ENCODE assay signal across 7 cellular contexts in genomic region chr10:20858292-20859124, GRCh38. TPM values are rescaled to one million over a fixed set of nuclear protein-coding genes. Genes with fewer than 3 reads are reported as not detected.
A peak's percentile ranks its signal among the peaks of the same experiment; 100 is the strongest.
DNase-seq lines count a peak whose midpoint lies in the region; ATAC-seq and TF ChIP-seq lines count a peak whose summit lies in the region.

No MANE protein-coding gene starts in this region.

- POLR2A ChIA-PET in MCF 10A (lab: Yijun Ruan, JAX): no interaction called here

- ATAC-seq in HG02798 (IDR thresholded peaks at IDR 0.05; ENCODE audit: poor library complexity, unreplicated experiment): no peak

- DNase-seq in GM13977 (ENCODE audit: low spot score) (no peak), NAMALWA (ENCODE audit: low spot score) (peak; percentile 59), MCF 10A (ENCODE audit: unreplicated experiment) (peak; percentile 53), myocyte (ENCODE audit: low read depth) (peak; percentile 37), cortex of kidney (lab: John Stamatoyannopoulos, UW) (no peak)
- no peak for DNase-seq in stimulated activated CD4-positive, alpha-beta T cell treated with anti-CD3 and anti-CD28 coated beads, Interleukin-4, amount 100 ng/mL, for 4 hours

- CTCF ChIA-PET in MCF 10A (lab: Yijun Ruan, JAX): interaction anchor here (0.9 to 3.2 kb wide), 6 partner anchors 17 to 411 kb away, joined by 3 to 11 read pairs (median 7); no protein-coding TSS in a partner anchor

- peak; percentile 49 for TF ChIP-seq CTCF in GM13977 (IDR thresholded peaks at IDR 0.05; ENCODE audit: extremely low read depth, insufficient read depth, missing control alignments)
- TF ChIP-seq CTCF in MCF 10A (IDR thresholded peaks at IDR 0.05; ENCODE audit: unreplicated experiment): peak; percentile 37

- H3K4me3 Mint-ChIP-seq in MCF 10A (ENCODE audit: unreplicated experiment): no peak overlapping the region

- no peaks in the 10 kb centered on the region for H3K9me3 Mint-ChIP-seq in MCF 10A (ENCODE audit: unreplicated experiment)

- peaks cover 3% of the 10 kb centered on the region for H3K36me3 Mint-ChIP-seq in MCF 10A (ENCODE audit: insufficient read depth, unreplicated experiment)

- no TSS peak for BruUV-seq in MCF 10A (replicated peaks; lab: Mats Ljungman, UMichigan)

- no peaks in the 10 kb centered on the region for H3K27me3 Mint-ChIP-seq in MCF 10A (ENCODE audit: insufficient read depth, unreplicated experiment)

- in situ Hi-C loops in GM13977 (cut with MboI; ENCODE audit: low pct_unique_long_range_greater_than_20kb, low sequenced_read_pairs, unreplicated experiment): loop anchor here (25.0 kb wide), 1 partner anchor 404 kb away; no protein-coding TSS in a partner anchor

- peaks cover 2% of the 10 kb centered on the region for H3K4me1 Mint-ChIP-seq in MCF 10A (ENCODE audit: insufficient read depth, unreplicated experiment)

- no peak overlapping the region for H3K27ac Mint-ChIP-seq in MCF 10A (ENCODE audit: low read depth, unreplicated experiment)

- intact Hi-C loops in MCF 10A (cut with micrococcal nuclease): loop anchor here (1.0 to 10.0 kb wide), 5 partner anchors 220 to 1446 kb away; no protein-coding TSS in a partner anchor

RNA-seq across cellular contexts. Expression of gene NEBL, which starts 38.6 kb away (rescaled TPM):
- total RNA-seq in MCF 10A (2022) (30.6 and 44.3 TPM in 2 replicates), myocyte (0.03 TPM in 1 of 2 replicates, not detected in the other)
- polyA plus RNA-seq in myocyte (2012): 0.03 TPM

Comparison
In these comparisons a context has a peak if more than half of its experiments do, and no peak if none do; other contexts are left out.
1. DNase-seq: peak in NAMALWA (single experiment), MCF 10A (single experiment) and myocyte (single experiment); none in GM13977 (single experiment), cortex of kidney (single experiment) and stimulated activated CD4-positive, alpha-beta T cell treated with anti-CD3 and anti-CD28 coated beads, Interleukin-4, amount 100 ng/mL, for 4 hours (0 of 2).
2. RNA of gene NEBL, which starts 38.6 kb away (total RNA-seq): 30.6 to 44.3 TPM in MCF 10A; 0.03 TPM in myocyte; every median in the first group is over 10 times any median in the second.